8 cellular contexts compared by ENCODE assay signal in genomic region chr11:113875414-113876073, GRCh38. TPM values are rescaled to one million over a fixed set of nuclear protein-coding genes. Genes with fewer than 3 reads are reported as not detected.
DNase-seq lines count a peak whose midpoint lies in the region; ATAC-seq and TF ChIP-seq lines count a peak whose summit lies in the region.

TSS of gene USP28 (minus strand) at chr11:113875572. CDS start at chr11:113875501, 71 bp downstream.

- no peak for TF ChIP-seq CTCF in LNCaP clone FGC (IDR thresholded peaks at IDR 0.05; ENCODE audit: control insufficient read depth, extremely low read depth, insufficient read depth)
- TF ChIP-seq CTCF in RWPE2 (IDR thresholded peaks at IDR 0.05; ENCODE audit: poor library complexity, severe bottlenecking), result no peak
- no peak for TF ChIP-seq CTCF in fibroblast of pulmonary artery (IDR thresholded peaks at IDR 0.05; ENCODE audit: low read length, missing control alignments)
- no peak for TF ChIP-seq CTCF in nephron (IDR thresholded peaks at IDR 0.05; ENCODE audit: unreplicated experiment in 3 of 3)

- peak within 1 kb of the TSS; percentile 97 to 99 (median 97) for H3K27ac Mint-ChIP-seq in nephron

- H3K9me3 ChIP-seq in RWPE2 (ENCODE audit: severe bottlenecking), result no peaks in the 10 kb centered on the region

- H3K36me3 Mint-ChIP-seq in nephron (ENCODE audit: low read depth), result no peaks in the 10 kb centered on the region

- no peaks in the 10 kb centered on the region for H3K27me3 Mint-ChIP-seq in nephron (ENCODE audit: low read depth)

- H3K27ac ChIP-seq in RWPE2 (ENCODE audit: poor library complexity, severe bottlenecking), result peak within 1 kb of the TSS; percentile 45

- H3K4me3 ChIP-seq in LNCaP clone FGC (ENCODE audit: low read depth, low read length) (peak within 1 kb of the TSS; percentile 76), RWPE2 (ENCODE audit: severe bottlenecking) (peak within 1 kb of the TSS; percentile 95), fibroblast of pulmonary artery (replicated peaks; ENCODE audit: low read depth, low read length) (peak within 1 kb of the TSS; percentile 80)

- H3K4me1 ChIP-seq in RWPE2 (ENCODE audit: insufficient read depth, poor library complexity, severe bottlenecking), result peaks cover 7% of the 10 kb centered on the region

- peaks cover 49% of the 10 kb centered on the region for H3K4me1 Mint-ChIP-seq in nephron

- peak; percentile 95 for DNase-seq in ELF-1 (ENCODE audit: low read depth, low spot score)
- DNase-seq in H4 (ENCODE audit: low spot score), result peak; percentile 91
- peak; percentile 81 for DNase-seq in LNCaP clone FGC (ENCODE audit: low read depth)
- DNase-seq in RWPE2 (ENCODE audit: low spot score), result peak; percentile 97
- peak; percentile 70 for DNase-seq in activated effector memory CD4-positive, alpha-beta T cell treated with Interleukin-2 at 50 U/mL for 16 hours
- DNase-seq in fibroblast of pulmonary artery (ENCODE audit: low read depth), result peak; percentile 97
- peak; percentile 91 for DNase-seq in stimulated activated naive CD8-positive, alpha-beta T cell treated with anti-CD3 and anti-CD28 coated beads, Interleukin-15, Interleukin-2, amounts not matched to agents 100 U/mL and 50 U/mL, for 24 hours

- peak within 1 kb of the TSS; percentile 94 to 99 (median 95) for H3K4me3 Mint-ChIP-seq in nephron

- no peaks in the 10 kb centered on the region for H3K9me3 Mint-ChIP-seq in nephron

- peaks cover 4% of the 10 kb centered on the region; the same call in 1 of the 2 replicates for H3K36me3 ChIP-seq in RWPE2 (ENCODE audit: low read depth)

- peak; percentile 85 for ATAC-seq in RWPE2 (ENCODE audit: low read depth)
- peak; percentile 85 for ATAC-seq in stimulated activated naive CD8-positive, alpha-beta T cell treated with anti-CD3 and anti-CD28 coated beads, Interleukin-15, Interleukin-2, amounts not matched to agents 100 U/mL and 50 U/mL, for 24 hours

- no peaks in the 10 kb centered on the region for H3K27me3 ChIP-seq in RWPE2 (ENCODE audit: insufficient read depth, poor library complexity, severe bottlenecking)

RNA-seq across cellular contexts. Expression of gene USP28, which starts in this region (rescaled TPM):
- 20.5 and 32.0 TPM in 2 replicates for total RNA-seq in H4 (2014; rRNA removed; shearing (Covaris generic))

Comparison
In these comparisons a context has a peak if more than half of its experiments do, and no peak if none do; other contexts are left out.
1. Peak in every context shown above with its lines: DNase-seq, ATAC-seq, H3K4me3 ChIP-seq and H3K27ac ChIP-seq.